13 cellular contexts compared by ENCODE assay signal in genomic region chr1:10252508-10252907, GRCh38. TPM values are rescaled to one million over a fixed set of nuclear protein-coding genes. Genes with fewer than 3 reads are reported as not detected.
DNase-seq lines count a peak whose midpoint lies in the region; ATAC-seq, FAIRE-seq and TF ChIP-seq lines count a peak whose summit lies in the region.
"Had no signal": no experiment of that assay in that cellular context is flagged by ENCODE, and none has a peak within 500 bp of the region (broad histone marks: within the 10 kb centered on the region; RNA-seq: fewer than 3 reads in every experiment).

No MANE protein-coding gene starts in this region.

- dilution Hi-C loops in endothelial cell of umbilical vein (cut with MboI; ENCODE audit: extremely low pct_ligation_motif_present, low sequenced_read_pairs) = no loop called here

- no peak overlapping the region for H3K4me2 ChIP-seq in endothelial cell of umbilical vein (ENCODE audit: insufficient read depth, low read length)
- H3K4me2 ChIP-seq in osteoblast (ENCODE audit: insufficient read depth, low read length) = peak overlapping the region; percentile 38

- H3K9me3 ChIP-seq in endothelial cell of umbilical vein (replicated peaks; ENCODE audit: control insufficient read depth, insufficient read depth, low read length) (no peaks in the 10 kb centered on the region), osteoblast (ENCODE audit: low read depth, low read length) (no peaks in the 10 kb centered on the region)
- H3K9me3 ChIP-seq: tibial artery had no signal

- H3K4me3 ChIP-seq in endothelial cell of umbilical vein (replicated peaks in 1 of 3; ENCODE audit: insufficient read depth in 1 of 3, low read depth in 1 of 3, low read length in 3 of 3) (no peak overlapping the region), osteoblast (ENCODE audit: insufficient read depth, low read length) (no peak overlapping the region)
- H3K4me3 ChIP-seq: tibial artery had no signal

- peaks cover 0 to 2% of the 10 kb centered on the region in 2 experiments for H3K36me3 ChIP-seq in endothelial cell of umbilical vein (ENCODE audit: control insufficient read depth in 2 of 2, extremely low read depth in 1 of 2, insufficient read depth in 2 of 2, low read length in 2 of 2)
- H3K36me3 ChIP-seq in osteoblast (ENCODE audit: insufficient read depth, low read length) = peaks cover 9% of the 10 kb centered on the region

- H3K9me1 ChIP-seq in endothelial cell of umbilical vein (replicated peaks; ENCODE audit: control insufficient read depth, extremely low read depth, insufficient read depth, low read length) = no peaks in the 10 kb centered on the region

- intact Hi-C loops in endothelial cell of umbilical vein (cut with micrococcal nuclease) = no loop called here

- no peak overlapping the region for H3K9ac ChIP-seq in endothelial cell of umbilical vein (replicated peaks; ENCODE audit: extremely low read depth, insufficient read depth, low read length)

- CTCF ChIA-PET in endothelial cell of umbilical vein (lab: Charles Lee) = interaction anchor here (1.5 to 3.0 kb wide), 2 partner anchors 14 to 43 kb away, joined by 7 to 16 read pairs; partner anchors contain the start of gene KIF1B

- no peak for TF ChIP-seq CTCF in endothelial cell of umbilical vein (IDR thresholded peaks at IDR 0.05; ENCODE audit: extremely low read depth in 1 of 2, insufficient read depth in 1 of 2, low read depth in 1 of 2, low read length in 2 of 2)
- TF ChIP-seq CTCF in osteoblast (IDR thresholded peaks at IDR 0.05; ENCODE audit: extremely low read depth, low read depth, low read length) = no peak

- H3K27ac ChIP-seq in endothelial cell of umbilical vein (ENCODE audit: insufficient read depth, low read depth, low read length) (no peak overlapping the region), osteoblast (ENCODE audit: low read depth, low read length) (peak overlapping the region; percentile 82)

- POLR2A ChIA-PET in endothelial cell of umbilical vein (lab: Charles Lee) = no interaction called here

- TF ChIP-seq POLR2A in endothelial cell of umbilical vein (IDR thresholded peaks at IDR 0.05; ENCODE audit: low read depth, low read length) = no peak

- peak; percentile 76 for DNase-seq in ELR (ENCODE audit: low read depth)
- DNase-seq in RKO (ENCODE audit: low spot score) = peak; percentile 51
- DNase-seq in endothelial cell of umbilical vein (ENCODE audit: low read depth, low spot score) = no peak
- DNase-seq in osteoblast (ENCODE audit: insufficient read length, low spot score, missing footprints) = no peak
- DNase-seq in GM03348 (ENCODE audit: low spot score) = no peak
- DNase-seq in activated naive CD4-positive, alpha-beta T cell treated with anti-CD3 and anti-CD28 coated beads, Interleukin-2, amount 50 U/mL, for 16 hours = no peak
- no peak for DNase-seq in KG1 (lab: John Stamatoyannopoulos, UW)
- DNase-seq: CD8-positive, alpha-beta T cell; NCI-H1048; T-helper 1 cell; tibial artery had no signal

- peak; percentile 40 for FAIRE-seq in endothelial cell of umbilical vein (lab: Jason Lieb, UNC)
- FAIRE-seq: islet of Langerhans had no signal

- H4K20me1 ChIP-seq in endothelial cell of umbilical vein (replicated peaks; ENCODE audit: control insufficient read depth, extremely low read depth, insufficient read depth, low read length) = peaks cover 5% of the 10 kb centered on the region
- peaks cover 60% of the 10 kb centered on the region for H4K20me1 ChIP-seq in osteoblast (ENCODE audit: insufficient read depth, low read length)

- no peak overlapping the region for H2AFZ ChIP-seq in endothelial cell of umbilical vein (ENCODE audit: low read depth, low read length)
- no peak overlapping the region for H2AFZ ChIP-seq in osteoblast (ENCODE audit: low read length)

- H3K4me1 ChIP-seq in endothelial cell of umbilical vein (ENCODE audit: control insufficient read depth, extremely low read depth, insufficient read depth, low read length) = peaks cover 4% of the 10 kb centered on the region
- peaks cover 29% of the 10 kb centered on the region for H3K4me1 ChIP-seq in osteoblast (ENCODE audit: insufficient read depth, low read length)

- H3K27me3 ChIP-seq in endothelial cell of umbilical vein (ENCODE audit: control insufficient read depth in 2 of 2, insufficient read depth in 2 of 2, low read length in 2 of 2) (no peaks in the 10 kb centered on the region), osteoblast (ENCODE audit: insufficient read depth, low read length) (no peaks in the 10 kb centered on the region)
- H3K27me3 ChIP-seq: tibial artery had no signal

- BruUV-seq in endothelial cell of umbilical vein (replicated peaks; lab: Mats Ljungman, UMichigan) = no TSS peak

- H3K79me2 ChIP-seq in endothelial cell of umbilical vein (ENCODE audit: control insufficient read depth, insufficient read depth, low read length) (peaks cover 72% of the 10 kb centered on the region), osteoblast (ENCODE audit: insufficient read depth, low read length) (peaks cover 91% of the 10 kb centered on the region)

- ATAC-seq in HG03432 (IDR thresholded peaks at IDR 0.05; ENCODE audit: unreplicated experiment) = no peak
- ATAC-seq: CD8-positive, alpha-beta T cell had no signal

TF ChIP-seq in endothelial cell of umbilical vein, 7 proteins besides CTCF, POLR2A, EP300 and RAD21:
- no peak for TF ChIP-seq FOS (IDR thresholded peaks at IDR 0.05; ENCODE audit: borderline replicate concordance, insufficient read depth, low read length)
- TF ChIP-seq POLR2AphosphoS5 (IDR thresholded peaks at IDR 0.05; ENCODE audit: insufficient read depth, low read depth, low read length) = no peak
- no peak for TF ChIP-seq MYC (IDR thresholded peaks at IDR 0.05; ENCODE audit: low read depth, low read length)
- no peak for TF ChIP-seq EZH2 (IDR thresholded peaks at IDR 0.05; ENCODE audit: borderline replicate concordance, low read depth, low read length, severe bottlenecking)
- TF ChIP-seq GATA2 (IDR thresholded peaks at IDR 0.05; ENCODE audit: insufficient read depth, insufficient read length, low read depth, low read length) = no peak
- TF ChIP-seq MAX (IDR thresholded peaks at IDR 0.05; ENCODE audit: insufficient read depth, insufficient read length) = no peak
- no peak for TF ChIP-seq JUN (IDR thresholded peaks at IDR 0.05; ENCODE audit: borderline replicate concordance, insufficient read depth, insufficient read length, low read depth)

RNA-seq across cellular contexts. Expression of gene KIF1B, which starts 42.1 kb away (rescaled TPM):
- total RNA-seq in endothelial cell of umbilical vein (46.6 and 58.6 TPM in 2 replicates), osteoblast (35.8 and 38.0 TPM in 2 replicates)
- polyA plus RNA-seq in endothelial cell of umbilical vein = 14.8 and 15.5 TPM in 2 replicates
- polyA plus RNA-seq in endothelial cell of umbilical vein (2011; cell fraction: cytosol; rRNA removed) = 13.3 and 14.2 TPM in 2 replicates
- polyA plus RNA-seq in endothelial cell of umbilical vein (2011; cell fraction: nucleus; rRNA removed) = 27.6 and 30.0 TPM in 2 replicates
- polyA plus RNA-seq in endothelial cell of umbilical vein (2012) = 25.8 and 29.4 TPM in 2 replicates
- polyA minus RNA-seq in endothelial cell of umbilical vein = 37.9 and 53.5 TPM in 2 replicates
- 15.1 TPM for polyA minus RNA-seq in endothelial cell of umbilical vein (2011; cell fraction: cytosol; rRNA and poly(A)+ RNA removed)
- 52.4 and 80.3 TPM in 2 replicates for polyA minus RNA-seq in endothelial cell of umbilical vein (2011; cell fraction: nucleus; rRNA and poly(A)+ RNA removed)

Comparison
In these comparisons a context has a peak if more than half of its experiments do, and no peak if none do; other contexts are left out.
1. DNase-seq: peak in ELR (single experiment) and RKO (single experiment); none in endothelial cell of umbilical vein (single experiment), osteoblast (single experiment), GM03348 (single experiment), activated naive CD4-positive, alpha-beta T cell treated with anti-CD3 and anti-CD28 coated beads, Interleukin-2, amount 50 U/mL, for 16 hours (single experiment) and KG1 (single experiment).